27 cellular contexts compared by ENCODE assay signal in genomic region chr11:111388431-111388830, GRCh38. TPM values are rescaled to one million over a fixed set of nuclear protein-coding genes. Genes with fewer than 3 reads are reported as not detected.
A peak's percentile ranks its signal among the peaks of the same experiment; 100 is the strongest.
DNase-seq lines count a peak whose midpoint lies in the region; ATAC-seq and TF ChIP-seq lines count a peak whose summit lies in the region.
"Had no signal": no experiment of that assay in that cellular context is flagged by ENCODE, and none has a peak within 500 bp of the region (broad histone marks: within the 10 kb centered on the region; RNA-seq: fewer than 3 reads in every experiment).

No MANE protein-coding gene starts in this region.

- H3K27me3 Mint-ChIP-seq in neural progenitor cell (ENCODE audit: insufficient read depth, low read depth): no peaks in the 10 kb centered on the region
- H3K27me3 Mint-ChIP-seq in activated CD4-positive, alpha-beta T cell treated with anti-CD3 and anti-CD28 coated beads, Interleukin-2, amount 10 ng/mL, durations not matched to agents 24 days and 14 days: no peaks in the 10 kb centered on the region
- H3K27me3 Mint-ChIP-seq: activated naive CD8-positive, alpha-beta T cell had no signal

- H3K4me1 ChIP-seq in BLaER1 (peaks cover 31% of the 10 kb centered on the region), RWPE2 (ENCODE audit: insufficient read depth, poor library complexity, severe bottlenecking) (peaks cover 9% of the 10 kb centered on the region), neural progenitor cell (peaks cover 4% of the 10 kb centered on the region)
- H3K4me1 ChIP-seq: A549, ascending aorta, BE2C, uterus had no signal

- peak; percentile 28 for DNase-seq in LoVo (ENCODE audit: low spot score)
- DNase-seq in RWPE2 (ENCODE audit: low spot score): no peak
- DNase-seq in neural progenitor cell (ENCODE audit: low spot score): peak; percentile 46
- no peak for DNase-seq in activated CD4-positive, alpha-beta T cell treated with anti-CD3 and anti-CD28 coated beads, Interleukin-2, amount 10 ng/mL, durations not matched to agents 24 days and 14 days
- DNase-seq in NCI-H1048 (lab: John Stamatoyannopoulos, UW): no peak
- DNase-seq: activated CD8-positive, alpha-beta T cell treated with anti-CD3 and anti-CD28 coated beads, Interleukin-2, amount 10 ng/mL, durations not matched to agents 7 days and 5 days; BE2C; DMS79 treated with DMSO at 0.1 percent for 48 hours; mesenchymal stem cell; NCI-H1105; NCI-H187 treated with DMSO at 0.1 percent for 48 hours; NCI-H526 treated with DMSO at 0.1 percent for 48 hours; sigmoid colon; stimulated activated naive CD8-positive, alpha-beta T cell treated with anti-CD3 and anti-CD28 coated beads, Interleukin-15, Interleukin-2, amounts not matched to agents 100 U/mL and 50 U/mL, for 24 hours; T-helper 17 cell; uterus had no signal

- H3K36me3 ChIP-seq in BLaER1: no peaks in the 10 kb centered on the region
- H3K36me3 ChIP-seq in RWPE2 (ENCODE audit: low read depth): no peaks in the 10 kb centered on the region
- no peaks in the 10 kb centered on the region for H3K36me3 ChIP-seq in neural progenitor cell
- H3K36me3 ChIP-seq: ascending aorta, BE2C, sigmoid colon, thoracic aorta, uterus had no signal

- TF ChIP-seq CTCF in RWPE2 (IDR thresholded peaks at IDR 0.05; ENCODE audit: poor library complexity, severe bottlenecking) (no peak), neural progenitor cell (IDR thresholded peaks at IDR 0.05) (no peak)

- H3K9me3 ChIP-seq in BLaER1 (peaks cover 25% of the 10 kb centered on the region), RWPE2 (ENCODE audit: severe bottlenecking) (no peaks in the 10 kb centered on the region), neural progenitor cell (ENCODE audit: low read depth) (no peaks in the 10 kb centered on the region)
- H3K9me3 ChIP-seq: ascending aorta, BE2C, sigmoid colon, thoracic aorta, uterus had no signal

- no peak overlapping the region for H2AFZ ChIP-seq in neural progenitor cell (replicated peaks)

- H3K27ac ChIP-seq in BLaER1: peak overlapping the region; percentile 50; the same call in 1 of the 2 replicates
- H3K27ac ChIP-seq in RWPE2 (ENCODE audit: poor library complexity, severe bottlenecking): peak overlapping the region; percentile 1
- no peak overlapping the region for H3K27ac ChIP-seq in neural progenitor cell
- H3K27ac ChIP-seq: A549, ascending aorta, sigmoid colon, thoracic aorta, uterus had no signal

- H3K27me3 ChIP-seq in BLaER1 (no peaks in the 10 kb centered on the region), RWPE2 (ENCODE audit: insufficient read depth, poor library complexity, severe bottlenecking) (no peaks in the 10 kb centered on the region), neural progenitor cell (no peaks in the 10 kb centered on the region)
- H3K27me3 ChIP-seq: ascending aorta, BE2C, sigmoid colon, uterus had no signal

- no peaks in the 10 kb centered on the region for H3K4me1 Mint-ChIP-seq in neural progenitor cell
- peaks cover 11% of the 10 kb centered on the region for H3K4me1 Mint-ChIP-seq in activated CD4-positive, alpha-beta T cell treated with anti-CD3 and anti-CD28 coated beads, Interleukin-2, amount 10 ng/mL, durations not matched to agents 24 days and 14 days
- H3K4me1 Mint-ChIP-seq: central memory CD8-positive, alpha-beta T cell; T-helper 17 cell had no signal

- intact Hi-C loops in activated CD4-positive, alpha-beta T cell treated with anti-CD3 and anti-CD28 coated beads, Interleukin-2, amount 10 ng/mL, durations not matched to agents 24 days and 14 days (cut with micrococcal nuclease): no loop called here

- H3K27ac Mint-ChIP-seq in neural progenitor cell: no peak overlapping the region
- H3K27ac Mint-ChIP-seq in activated CD4-positive, alpha-beta T cell treated with anti-CD3 and anti-CD28 coated beads, Interleukin-2, amount 10 ng/mL, durations not matched to agents 24 days and 14 days: no peak overlapping the region
- H3K27ac Mint-ChIP-seq: activated CD8-positive, alpha-beta T cell treated with anti-CD3 and anti-CD28 coated beads, Interleukin-2, amount 10 ng/mL, durations not matched to agents 7 days and 5 days; activated naive CD8-positive, alpha-beta T cell; activated T-helper 2 cell treated with anti-CD3 and anti-CD28 coated beads, Interferon-gamma antibody, Interleukin-2, Interleukin-4, amounts not matched to agents 10 μg/mL and 5 μg/mL and 100 μg/mL, durations not matched to agents 14 hours and 24 hours and 36 hours; T-helper 17 cell had no signal

- no peak for TF ChIP-seq POLR2A in GM18505 (IDR thresholded peaks at IDR 0.05; ENCODE audit: borderline replicate concordance, extremely low read depth, insufficient read depth, insufficient read length)

- H4K20me1 ChIP-seq in BLaER1: no peaks in the 10 kb centered on the region
- H4K20me1 ChIP-seq in neural progenitor cell (ENCODE audit: low read depth): no peaks in the 10 kb centered on the region

- H3K4me3 ChIP-seq in BLaER1: no peak overlapping the region
- H3K4me3 ChIP-seq in RWPE2 (ENCODE audit: severe bottlenecking): no peak overlapping the region
- H3K4me3 ChIP-seq in neural progenitor cell: no peak overlapping the region
- H3K4me3 ChIP-seq: A549, ascending aorta, sigmoid colon, thoracic aorta, uterus had no signal

- ATAC-seq in RWPE2 (ENCODE audit: low read depth) (no peak; the same call in 2 of the 3 replicates), GM18505 (IDR thresholded peaks at IDR 0.05; ENCODE audit: unreplicated experiment) (no peak), GM21381 (IDR thresholded peaks at IDR 0.05; ENCODE audit: unreplicated experiment) (no peak)
- ATAC-seq: A549; activated CD8-positive, alpha-beta T cell treated with anti-CD3 and anti-CD28 coated beads, Interleukin-2, amount 10 ng/mL, durations not matched to agents 7 days and 5 days; stimulated activated naive CD8-positive, alpha-beta T cell treated with anti-CD3 and anti-CD28 coated beads, Interleukin-15, Interleukin-2, amounts not matched to agents 100 U/mL and 50 U/mL, for 24 hours; T-helper 17 cell had no signal

- no peaks in the 10 kb centered on the region for H3K79me2 ChIP-seq in neural progenitor cell (ENCODE audit: low read depth)

- no peak overlapping the region for H3K9ac ChIP-seq in BLaER1
- no peak overlapping the region for H3K9ac ChIP-seq in neural progenitor cell

- no peaks in the 10 kb centered on the region for H3K36me3 Mint-ChIP-seq in neural progenitor cell
- peaks cover 8% of the 10 kb centered on the region for H3K36me3 Mint-ChIP-seq in activated CD4-positive, alpha-beta T cell treated with anti-CD3 and anti-CD28 coated beads, Interleukin-2, amount 10 ng/mL, durations not matched to agents 24 days and 14 days (ENCODE audit: low read depth)
- H3K36me3 Mint-ChIP-seq: activated naive CD8-positive, alpha-beta T cell had no signal

- H3F3A ChIP-seq in neural progenitor cell (ENCODE audit: low read depth): no peaks in the 10 kb centered on the region

- H3K4me3 Mint-ChIP-seq in neural progenitor cell: no peak overlapping the region
- H3K4me3 Mint-ChIP-seq in activated CD4-positive, alpha-beta T cell treated with anti-CD3 and anti-CD28 coated beads, Interleukin-2, amount 10 ng/mL, durations not matched to agents 24 days and 14 days: no peak overlapping the region
- H3K4me3 Mint-ChIP-seq: activated CD8-positive, alpha-beta T cell treated with anti-CD3 and anti-CD28 coated beads, Interleukin-2, amount 10 ng/mL, durations not matched to agents 7 days and 5 days; activated naive CD8-positive, alpha-beta T cell; central memory CD8-positive, alpha-beta T cell; T-helper 17 cell had no signal

- H3K4me2 ChIP-seq in BLaER1 (peak overlapping the region; percentile 60), neural progenitor cell (no peak overlapping the region)
- H3K4me2 ChIP-seq: A549 had no signal

- peaks cover 2% of the 10 kb centered on the region for H3K9me3 Mint-ChIP-seq in neural progenitor cell
- H3K9me3 Mint-ChIP-seq in activated CD4-positive, alpha-beta T cell treated with anti-CD3 and anti-CD28 coated beads, Interleukin-2, amount 10 ng/mL, durations not matched to agents 24 days and 14 days: peaks cover 12% of the 10 kb centered on the region
- H3K9me3 Mint-ChIP-seq: central memory CD8-positive, alpha-beta T cell had no signal

RNA-seq across cellular contexts. Expression of gene POU2AF1, which starts 9.4 kb away (rescaled TPM):
- total RNA-seq in neural progenitor cell (ENCODE audit: low replicate concordance): not detected in 2 replicates
- total RNA-seq in activated CD4-positive, alpha-beta T cell treated with anti-CD3 and anti-CD28 coated beads, Interleukin-2, amount 10 ng/mL, durations not matched to agents 24 days and 14 days: 65.6 and 68.9 TPM in 2 replicates
- total RNA-seq: dermis microvascular lymphatic vessel endothelial cell, RPMI7951, thoracic aorta had no signal

Comparison
In these comparisons a context has a peak if more than half of its experiments do, and no peak if none do; other contexts are left out.
1. DNase-seq: peak in LoVo (single experiment) and neural progenitor cell (single experiment); none in RWPE2 (single experiment), activated CD4-positive, alpha-beta T cell treated with anti-CD3 and anti-CD28 coated beads, Interleukin-2, amount 10 ng/mL, durations not matched to agents 24 days and 14 days (single experiment) and NCI-H1048 (single experiment).
2. RNA of gene POU2AF1, which starts 9.4 kb away (total RNA-seq): 65.6 to 68.9 TPM in activated CD4-positive, alpha-beta T cell treated with anti-CD3 and anti-CD28 coated beads, Interleukin-2, amount 10 ng/mL, durations not matched to agents 24 days and 14 days; not detected in neural progenitor cell; every median in the first group is over 10 times any median in the second.